19 cellular contexts compared by ENCODE assay signal in genomic region chrX:136762820-136763452, GRCh38. TPM values are rescaled to one million over a fixed set of nuclear protein-coding genes. Genes with fewer than 3 reads are reported as not detected.
DNase-seq lines count a peak whose midpoint lies in the region; ATAC-seq and FAIRE-seq lines count a peak whose summit lies in the region.
"Had no signal": no experiment of that assay in that cellular context is flagged by ENCODE, and none has a peak within 500 bp of the region (broad histone marks: within the 10 kb centered on the region; RNA-seq: fewer than 3 reads in every experiment).

No MANE protein-coding gene starts in this region.

- H3K27me3 Mint-ChIP-seq in activated naive CD4-positive, alpha-beta T cell treated with anti-CD3 and anti-CD28 coated beads, Interleukin-2, amount 10 ng/mL, durations not matched to agents 7 days and 5 days: no peaks in the 10 kb centered on the region
- H3K27me3 Mint-ChIP-seq in activated naive CD8-positive, alpha-beta T cell: no peaks in the 10 kb centered on the region

- DNase-seq in activated naive CD4-positive, alpha-beta T cell treated with anti-CD3 and anti-CD28 coated beads, Interleukin-2, amount 10 ng/mL, durations not matched to agents 7 days and 5 days: no peak
- no peak for DNase-seq in activated naive CD4-positive, alpha-beta T cell treated with Interleukin-2 at 50 U/mL for 16 hours
- peak; percentile 83 for DNase-seq in Jurkat, Clone E6-1 (ENCODE audit: low read depth, low spot score)
- DNase-seq in stimulated activated naive CD8-positive, alpha-beta T cell treated with anti-CD3 and anti-CD28 coated beads, Interleukin-15, Interleukin-2, amounts not matched to agents 100 U/mL and 50 U/mL, for 24 hours: no peak
- DNase-seq in NCI-H2227 (lab: John Stamatoyannopoulos, UW; ENCODE audit: unreplicated experiment) (no peak), RCC 7860 (ENCODE audit: low spot score) (no peak)
- DNase-seq: brain microvascular endothelial cell; cortex of kidney; GDM1; GM23248; NCI-H774; spleen; stimulated activated CD8-positive, alpha-beta memory T cell treated with anti-CD3 and anti-CD28 coated beads, Interleukin-4, amount 100 ng/mL, for 48 hours had no signal

- CTCF ChIA-PET in activated naive CD4-positive, alpha-beta T cell treated with anti-CD3 and anti-CD28 coated beads, Interleukin-2, amount 10 ng/mL, durations not matched to agents 7 days and 5 days (lab: Charles Lee): no interaction called here

- H3K27ac Mint-ChIP-seq in activated naive CD4-positive, alpha-beta T cell treated with anti-CD3 and anti-CD28 coated beads, Interleukin-2, amount 10 ng/mL, durations not matched to agents 7 days and 5 days: peak overlapping the region; percentile 65
- peak overlapping the region; percentile 93 for H3K27ac Mint-ChIP-seq in activated naive CD8-positive, alpha-beta T cell

- peak; percentile 44 for ATAC-seq in stimulated activated naive CD8-positive, alpha-beta T cell treated with anti-CD3 and anti-CD28 coated beads, Interleukin-15, Interleukin-2, amounts not matched to agents 100 U/mL and 50 U/mL, for 24 hours
- no peak for ATAC-seq in GM18498 (IDR thresholded peaks at IDR 0.05; ENCODE audit: unreplicated experiment)
- ATAC-seq: Panc1 had no signal

- peaks cover 64% of the 10 kb centered on the region for H3K4me1 Mint-ChIP-seq in activated naive CD4-positive, alpha-beta T cell treated with anti-CD3 and anti-CD28 coated beads, Interleukin-2, amount 10 ng/mL, durations not matched to agents 7 days and 5 days
- H3K4me1 Mint-ChIP-seq in activated naive CD8-positive, alpha-beta T cell (ENCODE audit: low read depth): peaks cover 60% of the 10 kb centered on the region

- H3K4me3 ChIP-seq in Jurkat, Clone E6-1 (ENCODE audit: low read length): no peak overlapping the region; the same call in 1 of the 2 replicates
- H3K4me3 ChIP-seq: GM23248, SK-N-MC, spleen, thoracic aorta had no signal

- peaks cover 41% of the 10 kb centered on the region for H3K36me3 Mint-ChIP-seq in activated naive CD4-positive, alpha-beta T cell treated with anti-CD3 and anti-CD28 coated beads, Interleukin-2, amount 10 ng/mL, durations not matched to agents 7 days and 5 days
- no peaks in the 10 kb centered on the region for H3K36me3 Mint-ChIP-seq in activated naive CD8-positive, alpha-beta T cell

- FAIRE-seq in RCC 7860 (lab: Jason Lieb, UNC): no peak
- FAIRE-seq: HTR-8/SVneo had no signal

- H3K4me3 Mint-ChIP-seq in activated naive CD4-positive, alpha-beta T cell treated with anti-CD3 and anti-CD28 coated beads, Interleukin-2, amount 10 ng/mL, durations not matched to agents 7 days and 5 days: peak overlapping the region; percentile 11
- H3K4me3 Mint-ChIP-seq in activated naive CD8-positive, alpha-beta T cell: peak overlapping the region; percentile 11

- H3K9me3 Mint-ChIP-seq in activated naive CD4-positive, alpha-beta T cell treated with anti-CD3 and anti-CD28 coated beads, Interleukin-2, amount 10 ng/mL, durations not matched to agents 7 days and 5 days: no peaks in the 10 kb centered on the region
- H3K9me3 Mint-ChIP-seq in activated naive CD8-positive, alpha-beta T cell (ENCODE audit: low read depth): no peaks in the 10 kb centered on the region

RNA-seq across cellular contexts. Expression of gene ARHGEF6, which starts 17.8 kb away (rescaled TPM):
- 50.9 TPM for polyA plus RNA-seq in Jurkat, Clone E6-1 (2012; ENCODE audit: insufficient read depth, insufficient read length)
